Comparison of ENCODE assay signal across 30 cellular contexts in genomic region chr5:53034832-53035231, GRCh38.
"Had no signal": no experiment of that assay in that cellular context is flagged by ENCODE, and none has a peak within 500 bp of the region (broad histone marks: within the 10 kb centered on the region; RNA-seq: fewer than 3 reads in every experiment).

No MANE protein-coding gene starts in this region.

- H3K9me3 Mint-ChIP-seq: activated naive CD4-positive, alpha-beta T cell treated with anti-CD3 and anti-CD28 coated beads, Interleukin-2, amount 50 U/mL, for 72 hours; activated T-cell treated with anti-CD3 and anti-CD28 coated beads, Interleukin-2, amount 50 U/mL, for 4 hours; activated T-helper 17 cell treated with anti-CD3 and anti-CD28 coated beads, Interleukin-2, amount 50 U/mL, for 72 hours; effector memory CD8-positive, alpha-beta T cell; naive thymus-derived CD4-positive, alpha-beta T cell; stimulated activated effector memory CD8-positive, alpha-beta T cell treated with anti-CD3 and anti-CD28 coated beads, Interleukin-12 subunit alpha, Interleukin-12 subunit beta, amount 100 ng/mL, for 72 hours; stimulated activated naive CD8-positive, alpha-beta T cell treated with anti-CD3 and anti-CD28 coated beads, Interleukin-15, Interleukin-2, amounts not matched to agents 100 ng/mL and 50 ng/mL, for 24 hours; type B pancreatic cell had no signal

- H3K27ac Mint-ChIP-seq: activated naive CD4-positive, alpha-beta T cell treated with anti-CD3 and anti-CD28 coated beads, Interleukin-2, amount 50 U/mL, for 72 hours; activated T-helper 17 cell treated with anti-CD3 and anti-CD28 coated beads, Interleukin-2, amount 50 U/mL, for 72 hours; effector memory CD8-positive, alpha-beta T cell; stimulated activated effector memory CD8-positive, alpha-beta T cell treated with anti-CD3 and anti-CD28 coated beads, Interleukin-12 subunit alpha, Interleukin-12 subunit beta, amount 100 ng/mL, for 72 hours; stimulated activated naive CD8-positive, alpha-beta T cell treated with anti-CD3 and anti-CD28 coated beads, Interleukin-15, Interleukin-2, amounts not matched to agents 100 ng/mL and 50 ng/mL, for 24 hours; T-helper 17 cell; type B pancreatic cell had no signal

- H3K36me3 ChIP-seq: adrenal gland, cardiac muscle cell, colonic mucosa, gastroesophageal sphincter, ovary, prostate gland, sigmoid colon, uterus had no signal

- H3K79me2 ChIP-seq: hepatocyte had no signal

- H2AFZ ChIP-seq: hepatocyte had no signal

- H3K4me2 ChIP-seq: hepatocyte had no signal

- H3K9me3 ChIP-seq: adrenal gland, body of pancreas, colonic mucosa, gastroesophageal sphincter, ovary, prostate gland, sigmoid colon, uterus had no signal

- H3K27me3 ChIP-seq: adrenal gland, body of pancreas, cardiac muscle cell, colonic mucosa, gastroesophageal sphincter, hepatocyte, ovary, sigmoid colon, uterus had no signal

- H3K4me1 ChIP-seq: colonic mucosa had no signal

- DNase-seq: activated CD4-positive, alpha-beta T cell treated with anti-CD3 and anti-CD28 coated beads for 4 hours; activated CD4-positive, alpha-beta T cell treated with anti-CD3 and anti-CD28 coated beads, Interleukin-2, amount 50 U/mL, for 48 hours; activated CD4-positive, CD25-positive, alpha-beta regulatory T cell; activated gamma-delta T cell treated with Interleukin-2 at 50 U/mL for 16 hours; activated T-cell treated with anti-CD3 and anti-CD28 coated beads, Interleukin-2, amount 50 U/mL, for 4 hours; adrenal gland; aorta; body of pancreas; cerebellar nuclear complex; colonic mucosa; effector memory CD8-positive, alpha-beta T cell; islet precursor cell; left cardiac atrium; midbrain; naive thymus-derived CD4-positive, alpha-beta T cell; ovary; sigmoid colon; small intestine; stimulated activated CD4-positive, alpha-beta T cell treated with anti-CD3 and anti-CD28 coated beads, Interleukin-4, amount 100 ng/mL, for 24 hours; T-helper 17 cell; uterus had no signal

- H3K4me3 ChIP-seq: adrenal gland, body of pancreas, cardiac muscle cell, colonic mucosa, gastroesophageal sphincter, hepatocyte, ovary, prostate gland, sigmoid colon, uterus had no signal

- H3K27ac ChIP-seq: adrenal gland, body of pancreas, cardiac muscle cell, colonic mucosa, gastroesophageal sphincter, hepatocyte, ovary, prostate gland, sigmoid colon, uterus had no signal

- H3K36me3 Mint-ChIP-seq: stimulated activated effector memory CD8-positive, alpha-beta T cell treated with anti-CD3 and anti-CD28 coated beads, Interleukin-12 subunit alpha, Interleukin-12 subunit beta, amount 100 ng/mL, for 72 hours had no signal

- H3K27me3 Mint-ChIP-seq: activated T-helper 17 cell treated with anti-CD3 and anti-CD28 coated beads, Interleukin-2, amount 50 U/mL, for 72 hours; effector memory CD8-positive, alpha-beta T cell; naive thymus-derived CD4-positive, alpha-beta T cell; stimulated activated naive CD8-positive, alpha-beta T cell treated with anti-CD3 and anti-CD28 coated beads, Interleukin-15, Interleukin-2, amounts not matched to agents 100 ng/mL and 50 ng/mL, for 24 hours; T-helper 17 cell; type B pancreatic cell had no signal

- H3K4me3 Mint-ChIP-seq: activated T-cell treated with anti-CD3 and anti-CD28 coated beads, Interleukin-2, amount 50 U/mL, for 4 hours; activated T-helper 17 cell treated with anti-CD3 and anti-CD28 coated beads, Interleukin-2, amount 50 U/mL, for 72 hours; effector memory CD8-positive, alpha-beta T cell; stimulated activated effector memory CD8-positive, alpha-beta T cell treated with anti-CD3 and anti-CD28 coated beads, Interleukin-12 subunit alpha, Interleukin-12 subunit beta, amount 100 ng/mL, for 72 hours; stimulated activated naive CD8-positive, alpha-beta T cell treated with anti-CD3 and anti-CD28 coated beads, Interleukin-15, Interleukin-2, amounts not matched to agents 100 ng/mL and 50 ng/mL, for 24 hours; T-helper 17 cell; type B pancreatic cell had no signal

- ATAC-seq: activated naive CD4-positive, alpha-beta T cell treated with anti-CD3 and anti-CD28 coated beads, Interleukin-2, amount 50 U/mL, for 72 hours; activated T-cell treated with anti-CD3 and anti-CD28 coated beads, Interleukin-2, amount 50 U/mL, for 4 hours; activated T-helper 17 cell treated with anti-CD3 and anti-CD28 coated beads, Interleukin-2, amount 50 U/mL, for 72 hours; body of pancreas; effector memory CD8-positive, alpha-beta T cell; gastroesophageal sphincter; left cardiac atrium; naive thymus-derived CD4-positive, alpha-beta T cell; stimulated activated effector memory CD8-positive, alpha-beta T cell treated with anti-CD3 and anti-CD28 coated beads, Interleukin-12 subunit alpha, Interleukin-12 subunit beta, amount 100 ng/mL, for 72 hours; T-helper 17 cell had no signal
